37 cellular contexts compared by ENCODE assay signal in the genomic region with DNA sequence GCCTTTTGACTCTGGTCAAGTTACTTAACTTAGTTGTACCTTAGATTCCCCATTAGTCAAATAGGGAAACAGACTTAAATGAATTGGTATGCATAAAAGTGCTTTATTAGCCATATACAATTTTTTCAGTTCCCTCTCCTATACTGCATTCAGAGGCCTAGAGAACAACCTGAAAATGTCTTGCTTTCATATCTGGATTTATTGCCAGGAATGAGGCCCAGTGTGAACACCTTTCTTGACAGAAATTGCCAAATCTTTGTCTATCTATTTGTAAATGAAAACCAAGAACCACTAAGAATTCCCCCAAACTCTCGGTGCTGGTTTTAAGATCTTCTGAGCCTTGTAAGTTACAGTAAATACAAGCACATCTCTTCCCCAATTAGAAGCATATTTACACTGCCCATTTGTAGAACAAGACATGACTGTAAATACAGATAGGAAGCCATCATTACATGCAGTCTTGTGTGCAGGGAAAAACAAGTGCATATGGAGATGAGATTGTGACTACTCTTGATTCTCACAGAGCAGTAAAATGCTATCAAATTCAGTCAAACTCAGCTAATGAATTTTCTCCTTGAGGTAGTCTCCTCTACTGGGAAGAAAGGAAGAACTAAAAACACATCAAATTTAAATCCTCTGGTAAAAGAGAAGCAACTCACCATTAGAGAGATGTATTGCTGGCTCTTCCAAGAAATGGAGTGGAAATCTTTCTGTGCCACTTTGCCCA. TPM values are rescaled to one million over a fixed set of nuclear protein-coding genes. Genes with fewer than 3 reads are reported as not detected.
DNase-seq lines count a peak whose midpoint lies in the region; ATAC-seq, FAIRE-seq and TF ChIP-seq lines count a peak whose summit lies in the region.
"Had no signal": no experiment of that assay in that cellular context is flagged by ENCODE, and none has a peak within 500 bp of the region (broad histone marks: within the 10 kb centered on the region; RNA-seq: fewer than 3 reads in every experiment).

No MANE protein-coding gene starts in this region.

- H3K36me3 ChIP-seq in DOHH2 (ENCODE audit: control insufficient read depth, low read length) (no peaks in the 10 kb centered on the region), GM12878 (ENCODE audit: control insufficient read depth in 2 of 2, insufficient read depth in 2 of 2, low read length in 1 of 2) (no peaks in the 10 kb centered on the region), adrenal gland (replicated peaks in 1 of 2) (no peaks in the 10 kb centered on the region)
- H3K36me3 ChIP-seq: breast epithelium, colonic mucosa, left ventricle myocardium inferior, neural progenitor cell, pancreas, suprapubic skin had no signal

- FAIRE-seq in GM12878 (lab: Jason Lieb, UNC) = no peak
- FAIRE-seq: islet of Langerhans, pancreas, urothelium cell line had no signal

- H3K79me2 ChIP-seq in DOHH2 (ENCODE audit: control insufficient read depth, low read length) (peaks cover 10% of the 10 kb centered on the region), GM12878 (ENCODE audit: control insufficient read depth, insufficient read depth, low read length) (peaks cover 5% of the 10 kb centered on the region)

- ATAC-seq in GM21717 (IDR thresholded peaks at IDR 0.05; ENCODE audit: unreplicated experiment) = peak; percentile 32
- ATAC-seq in GM12878 = peak; percentile 37
- ATAC-seq in HG02759 (IDR thresholded peaks at IDR 0.05; ENCODE audit: unreplicated experiment) = no peak
- ATAC-seq: pancreas had no signal

- H3K27ac ChIP-seq in DOHH2 (ENCODE audit: low read depth, low read length) = no peak overlapping the region
- peak overlapping the region; percentile 40 for H3K27ac ChIP-seq in GM12878 (ENCODE audit: control insufficient read depth, insufficient read depth)
- H3K27ac ChIP-seq in adrenal gland = peak overlapping the region in 2 of 5 donors; percentile 30 to 46
- H3K27ac ChIP-seq: C4-2B, colonic mucosa, left ventricle myocardium inferior, neural progenitor cell, pancreas, SK-N-MC, suprapubic skin had no signal

- TF ChIP-seq CTCF in DOHH2 (IDR thresholded peaks at IDR 0.05; ENCODE audit: low read depth, low read length, poor library complexity, severe bottlenecking) (no peak), GM12878 (IDR thresholded peaks at IDR 0.05 in 2 of 3, conservative IDR thresholded peaks at IDR 0.05 in 1 of 3; ENCODE audit: control insufficient read depth in 2 of 3, extremely low read depth in 1 of 3, insufficient read depth in 1 of 3, low read depth in 3 of 3, low read length in 3 of 3) (no peak), adrenal gland (IDR thresholded peaks at IDR 0.05) (no peak)

- H3K4me1 ChIP-seq in DOHH2 (ENCODE audit: control insufficient read depth, low read length) (peaks cover 43% of the 10 kb centered on the region), GM12878 (ENCODE audit: control insufficient read depth, insufficient read depth, low read length) (peaks cover 22% of the 10 kb centered on the region), adrenal gland (replicated peaks in 1 of 2) (peaks cover 4 to 28% of the 10 kb centered on the region in 2 donors)
- H3K4me1 ChIP-seq: colonic mucosa, pancreas had no signal

- SMC1A ChIA-PET in GM12878 (lab: Charles Lee; ENCODE audit: uncharacterized antibody, unreplicated experiment) = interaction anchor here (0.7 to 10.4 kb wide), 10 partner anchors 9 to 258 kb away, joined by 3 to 207 read pairs (median 4); no protein-coding TSS in a partner anchor

- H3K27me3 ChIP-seq in DOHH2 (ENCODE audit: control insufficient read depth, low read length) = no peaks in the 10 kb centered on the region
- H3K27me3 ChIP-seq in GM12878 (replicated peaks in 1 of 2; ENCODE audit: control insufficient read depth in 2 of 2, insufficient read depth in 2 of 2, low read length in 1 of 2) = no peaks in the 10 kb centered on the region
- H3K27me3 ChIP-seq in adrenal gland = no peaks in the 10 kb centered on the region
- H3K27me3 ChIP-seq: breast epithelium, colonic mucosa, neural progenitor cell, pancreas, suprapubic skin had no signal

- DNase-seq in GM12878 (ENCODE audit: low read depth, low spot score) = no peak
- peak; percentile 27 for DNase-seq in midbrain (lab: John Stamatoyannopoulos, UW)
- no peak for DNase-seq in NCI-H187 (lab: John Stamatoyannopoulos, UW)
- no peak for DNase-seq in adrenal gland
- DNase-seq in HuH-7 (ENCODE audit: low spot score) = no peak
- DNase-seq: activated CD4-positive, CD25-positive, alpha-beta regulatory T cell; activated naive CD4-positive, alpha-beta T cell treated with anti-CD3 and anti-CD28 coated beads, Interleukin-2, amount 50 U/mL, for 16 hours; colonic mucosa; COR-L47; effector memory CD4-positive, alpha-beta T cell; H9; left ventricle myocardium inferior; NCI-H1092; NCI-H1694 treated with DMSO at 0.1 percent for 48 hours; NCI-H510A; OCI-M1; pancreas; stimulated activated CD4-positive, alpha-beta T cell treated with anti-CD3 and anti-CD28 coated beads, Interleukin-15, amount 100 ng/mL, for 24 hours; stimulated activated CD4-positive, alpha-beta T cell treated with anti-CD3 and anti-CD28 coated beads, Interleukin-4, amount 100 ng/mL, for 4 hours had no signal

- in situ Hi-C loops in GM12878 (cut with MboI) = no loop called here

- TF ChIP-seq POLR2A in GM12878 (IDR thresholded peaks at IDR 0.05; ENCODE audit: low read depth, low read length) (no peak), adrenal gland (IDR thresholded peaks at IDR 0.05) (no peak)

- H3K4me3 ChIP-seq in DOHH2 (ENCODE audit: low read length) = peak overlapping the region; percentile 6
- H3K4me3 ChIP-seq in GM12878 = no peak overlapping the region
- no peak overlapping the region for H3K4me3 ChIP-seq in adrenal gland
- H3K4me3 ChIP-seq: breast epithelium, colonic mucosa, left ventricle myocardium inferior, neural progenitor cell, pancreas, SK-N-MC, suprapubic skin had no signal

- no TSS peak for BruUV-seq in GM12878 (replicated peaks; lab: Mats Ljungman, UMichigan)

- intact Hi-C loops in GM12878 (cut with micrococcal nuclease; ENCODE audit: unreplicated experiment) (loop anchor here (10.0 kb wide), 2 partner anchors 317 to 413 kb away; partner anchors contain the start of gene KDM3B), adrenal gland (cut with DNase I) (loop anchor here in 1 of 2 donors (2.0 to 10.0 kb wide), 2 partner anchors 31 to 97 kb away; partner anchors contain the start of gene NME5)

- peak overlapping the region; percentile 31; the same call in 1 of the 2 replicates for H2AFZ ChIP-seq in GM12878 (ENCODE audit: control insufficient read depth, low read depth, low read length)
- H2AFZ ChIP-seq: neural progenitor cell had no signal

- TF ChIP-seq RAD21 in GM12878 (IDR thresholded peaks at IDR 0.05; ENCODE audit: insufficient read depth, low read depth, low read length) = no peak

- H3K4me2 ChIP-seq in DOHH2 (ENCODE audit: low read length) (peak overlapping the region; percentile 52), GM12878 (ENCODE audit: control insufficient read depth, insufficient read depth) (peak overlapping the region; percentile 0; the same call in 1 of the 2 replicates)
- H3K4me2 ChIP-seq: neural progenitor cell had no signal

- no peaks in the 10 kb centered on the region for H4K20me1 ChIP-seq in DOHH2 (ENCODE audit: control insufficient read depth, insufficient read depth, low read depth, low read length)
- H4K20me1 ChIP-seq in GM12878 (ENCODE audit: control insufficient read depth, insufficient read depth) = no peaks in the 10 kb centered on the region

- H3K9me2 ChIP-seq in DOHH2 (replicated peaks; ENCODE audit: control insufficient read depth, low read length) = no peaks in the 10 kb centered on the region

- no peaks in the 10 kb centered on the region for H3K9me3 ChIP-seq in DOHH2 (ENCODE audit: control insufficient read depth, insufficient read depth, low read length)
- no peaks in the 10 kb centered on the region for H3K9me3 ChIP-seq in GM12878 (replicated peaks; ENCODE audit: control insufficient read depth, insufficient read depth, low read length)
- no peaks in the 10 kb centered on the region for H3K9me3 ChIP-seq in adrenal gland (replicated peaks in 1 of 3)
- H3K9me3 ChIP-seq: breast epithelium, colonic mucosa, left ventricle myocardium inferior, pancreas, suprapubic skin had no signal

- H3K9ac ChIP-seq in GM12878 (ENCODE audit: control insufficient read depth, insufficient read depth, low read length) = no peak overlapping the region
- H3K9ac ChIP-seq: neural progenitor cell had no signal

- CTCF ChIA-PET in GM12878 (lab: Yijun Ruan, JAX) = interaction anchor here (0.8 to 8.8 kb wide), 16 partner anchors 11 to 408 kb away, joined by 3 to 398 read pairs (median 10); no protein-coding TSS in a partner anchor

- POLR2A ChIA-PET in GM12878 (lab: Charles Lee) = interaction anchor here (0.8 to 2.6 kb wide), 3 partner anchors 11 to 192 kb away, joined by 3 to 9 read pairs (median 3); no protein-coding TSS in a partner anchor

- H3F3A ChIP-seq in DOHH2 (ENCODE audit: control insufficient read depth, insufficient read depth) = no peaks in the 10 kb centered on the region

- RAD21 ChIA-PET in GM12878 (lab: Charles Lee; ENCODE audit: unreplicated experiment) = interaction anchor here (0.6 to 5.0 kb wide), 12 partner anchors 8 to 150 kb away, joined by 3 to 60 read pairs (median 7); partner anchors contain the start of genes PKD2L2 and WNT8A

- WGBS in GM12878 (ENCODE audit: insufficient coverage, insufficient replicate concordance, low lambda C conversion rate, missing lambda C conversion rate) = 7% methylated on average over 1 of the region's 1 CpG
- WGBS in adrenal gland, 4 donors = 92 to 100% (median 94%) methylated on average over 1 of the region's 1 CpG

- no peak for TF ChIP-seq EP300 in GM12878 (IDR thresholded peaks at IDR 0.05; ENCODE audit: borderline replicate concordance in 1 of 2, control insufficient read depth in 1 of 2, low read depth in 2 of 2, low read length in 2 of 2)

RNA-seq across cellular contexts. Expression of gene FAM13B, which starts 5.2 kb away (rescaled TPM):
- 167 and 178 TPM in 2 replicates for total RNA-seq in GM12878 (2013; cell fraction: nucleolus; rRNA removed)
- total RNA-seq in GM12878 (2014; rRNA removed) = 18.9 and 22.1 TPM in 2 replicates
- 23.7 and 24.7 TPM in 2 replicates for total RNA-seq in GM12878 (2014; rRNA removed; fragmentation: Illumina TruSeq; extraction: Trizol)
- 25.2 and 30.0 TPM in 2 replicates for total RNA-seq in GM12878 (2021)
- polyA plus RNA-seq in GM12878 (2011; ENCODE audit: low read depth) = 7.9 TPM
- 23.1 and 29.4 TPM in 2 replicates for polyA plus RNA-seq in GM12878 (2011; rRNA removed)
- 7.9 and 10.5 TPM in 2 replicates for polyA plus RNA-seq in GM12878 (2011; cell fraction: cytosol; rRNA removed)
- 27.0 and 32.5 TPM in 2 replicates for polyA plus RNA-seq in GM12878 (2011; cell fraction: nucleus; rRNA removed)
- polyA plus RNA-seq in GM12878 (2012) = 14.4 and 14.9 TPM in 2 replicates
- 26.0 and 32.6 TPM in 2 replicates for polyA plus RNA-seq in GM12878 (2014; fragmentation: Illumina TruSeq; extraction: Trizol)
- polyA plus RNA-seq in GM12878 (2014; fragmentation: Nextera tagmentation; extraction: Ambion mirVana) = 1 to 10 TPM; 3.6 to 8.0 TPM
- polyA plus RNA-seq in GM12878 (2014; rRNA removed) = 15.8 and 18.5 TPM in 2 replicates
- 10 to 100 TPM; 16.6 to 18.2 TPM for polyA plus RNA-seq in GM12878 (2016; fragmentation: Nextera tagmentation; extraction: Ambion mirVana)
- polyA minus RNA-seq in GM12878 (2011; rRNA and poly(A)+ RNA removed) = 21.4 and 29.6 TPM in 2 replicates
- polyA minus RNA-seq in GM12878 (2011; cell fraction: cytosol; rRNA and poly(A)+ RNA removed) = 8.0 and 11.1 TPM in 2 replicates
- 28.5 and 62.4 TPM in 2 replicates for polyA minus RNA-seq in GM12878 (2011; cell fraction: nucleus; rRNA and poly(A)+ RNA removed)
- total RNA-seq in adrenal gland = 100 to 1,000 TPM in 1 of 8 donors, 10 to 100 TPM in 7; 43.1 to 208 (median 76.4) TPM
- polyA plus RNA-seq in adrenal gland = 10 to 100 TPM; 26.5 to 39.7 (median 27.2) TPM

RNA-seq across cellular contexts. Expression of gene WNT8A, which starts 45.8 kb away (rescaled TPM):
- not detected in 2 replicates for total RNA-seq in GM12878 (2013; cell fraction: nucleolus; rRNA removed)
- 0.05 TPM in 1 of 2 replicates, not detected in the other for total RNA-seq in GM12878 (2014; rRNA removed)
- total RNA-seq in GM12878 (2014; rRNA removed; fragmentation: Illumina TruSeq; extraction: Trizol) = not detected in 2 replicates
- total RNA-seq in GM12878 (2021) = not detected in 2 replicates
- not detected for polyA plus RNA-seq in GM12878 (2011; ENCODE audit: low read depth)
- not detected in 2 replicates for polyA plus RNA-seq in GM12878 (2011; rRNA removed)
- polyA plus RNA-seq in GM12878 (2011; cell fraction: cytosol; rRNA removed) = not detected in 2 replicates
- not detected in 2 replicates for polyA plus RNA-seq in GM12878 (2011; cell fraction: nucleus; rRNA removed)
- polyA plus RNA-seq in GM12878 (2012) = not detected in 2 replicates
- not detected in 2 replicates for polyA plus RNA-seq in GM12878 (2014; fragmentation: Illumina TruSeq; extraction: Trizol)
- not detected for polyA plus RNA-seq in GM12878 (2014; fragmentation: Nextera tagmentation; extraction: Ambion mirVana)
- not detected in 2 replicates for polyA plus RNA-seq in GM12878 (2014; rRNA removed)
- polyA plus RNA-seq in GM12878 (2016; fragmentation: Nextera tagmentation; extraction: Ambion mirVana) = not detected
- polyA minus RNA-seq in GM12878 (2011; rRNA and poly(A)+ RNA removed) = not detected in 2 replicates
- polyA minus RNA-seq in GM12878 (2011; cell fraction: cytosol; rRNA and poly(A)+ RNA removed) = not detected in 2 replicates
- polyA minus RNA-seq in GM12878 (2011; cell fraction: nucleus; rRNA and poly(A)+ RNA removed) = not detected in 2 replicates
- total RNA-seq in adrenal gland = not detected
- not detected for polyA plus RNA-seq in adrenal gland
- total RNA-seq: A172; breast epithelium; colonic mucosa; epithelial cell of proximal tubule; G401; left ventricle myocardium inferior; mesenteric fat pad; myocyte; pancreas; renal cortical epithelial cell; suprapubic skin; T-helper 1 cell treated with Interleukin-12 subunit alpha and Interleukin-12 subunit beta and Interleukin-4 antibody, amounts not matched to agents 30 ng/mL and 1 ng/mL, for 36 hours had no signal
- polyA plus RNA-seq: IgD-negative memory B cell, pancreas had no signal
